Comparison of ENCODE assay signal across 15 cellular contexts in the genomic region with DNA sequence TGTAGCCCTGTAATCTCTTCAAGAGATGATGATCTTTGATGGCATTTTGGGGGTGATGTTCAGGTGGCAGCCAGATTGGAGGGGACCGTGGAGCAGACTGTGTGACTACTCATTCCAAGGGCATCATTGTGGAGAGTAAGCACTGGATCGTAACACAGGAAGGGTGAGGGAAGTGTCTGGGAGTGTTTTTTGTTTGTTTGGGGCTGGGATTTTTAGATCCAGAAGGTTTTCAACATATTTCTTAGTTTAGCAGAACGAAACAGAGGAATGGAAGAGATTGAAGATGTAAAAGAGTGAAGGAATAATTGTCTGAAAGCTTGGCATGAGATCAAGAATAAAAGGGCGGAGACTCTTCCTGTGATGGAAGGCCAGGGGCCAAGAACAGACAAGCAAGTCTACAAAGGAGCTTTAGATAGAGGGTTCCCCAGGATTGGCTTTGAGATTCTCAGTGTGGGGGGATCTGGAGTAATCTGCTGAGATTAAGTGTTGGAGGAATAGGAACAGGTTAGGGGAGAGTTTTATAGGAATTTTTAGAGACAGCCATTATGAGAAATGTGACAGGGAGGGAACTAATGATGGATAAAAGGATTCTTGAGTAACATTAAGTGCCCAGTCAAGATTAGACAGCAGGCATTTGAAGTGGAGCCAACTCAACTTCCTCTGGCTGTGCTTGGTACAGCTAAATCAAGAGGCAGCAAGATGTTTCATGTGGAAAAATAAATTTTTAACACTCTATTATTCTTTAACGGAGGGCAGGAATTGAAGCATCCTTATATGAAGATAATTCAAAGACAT.
A peak's percentile ranks its signal among the peaks of the same experiment; 100 is the strongest.
DNase-seq lines count a peak whose midpoint lies in the region; ATAC-seq and TF ChIP-seq lines count a peak whose summit lies in the region.
"Had no signal": no experiment of that assay in that cellular context is flagged by ENCODE, and none has a peak within 500 bp of the region (broad histone marks: within the 10 kb centered on the region; RNA-seq: fewer than 3 reads in every experiment).

No MANE protein-coding gene starts in this region.

- H3K27ac Mint-ChIP-seq in Caco-2 (ENCODE audit: unreplicated experiment) (peak overlapping the region; percentile 69), glutamatergic neuron (ENCODE audit: unreplicated experiment) (no peak overlapping the region)
- H3K27ac Mint-ChIP-seq: activated CD8-positive, alpha-beta memory T cell treated with anti-CD3 and anti-CD28 coated beads, Interleukin-2, amount 10 ng/mL, durations not matched to agents 7 days and 5 days had no signal

- H3K36me3 Mint-ChIP-seq in Caco-2 (ENCODE audit: insufficient read depth, unreplicated experiment) (peaks cover 18% of the 10 kb centered on the region), glutamatergic neuron (ENCODE audit: unreplicated experiment) (no peaks in the 10 kb centered on the region)
- H3K36me3 Mint-ChIP-seq: activated CD8-positive, alpha-beta memory T cell treated with anti-CD3 and anti-CD28 coated beads, Interleukin-2, amount 10 ng/mL, durations not matched to agents 7 days and 5 days; activated naive CD4-positive, alpha-beta T cell treated with anti-CD3 and anti-CD28 coated beads, Interleukin-2, amount 50 U/mL, for 72 hours had no signal

- H3K9me3 ChIP-seq in Caco-2: no peaks in the 10 kb centered on the region; the same call in 1 of the 2 replicates
- H3K9me3 ChIP-seq in parathyroid adenoma (ENCODE audit: control insufficient read depth, low read length): no peaks in the 10 kb centered on the region
- H3K9me3 ChIP-seq in adrenal gland (replicated peaks in 1 of 3): no peaks in the 10 kb centered on the region

- H3K4me3 Mint-ChIP-seq in Caco-2 (ENCODE audit: unreplicated experiment) (peak overlapping the region; percentile 6), glutamatergic neuron (ENCODE audit: unreplicated experiment) (no peak overlapping the region)
- H3K4me3 Mint-ChIP-seq: activated CD8-positive, alpha-beta memory T cell treated with anti-CD3 and anti-CD28 coated beads, Interleukin-2, amount 10 ng/mL, durations not matched to agents 7 days and 5 days had no signal

- H3K79me2 ChIP-seq in parathyroid adenoma: no peaks in the 10 kb centered on the region

- DNase-seq in Caco-2: no peak
- peak; percentile 15 for DNase-seq in NCI-H69 (lab: John Stamatoyannopoulos, UW)
- peak; percentile 20 for DNase-seq in epidermal melanocyte (ENCODE audit: insufficient read length, low spot score)
- no peak for DNase-seq in glutamatergic neuron
- no peak for DNase-seq in adrenal gland
- DNase-seq in SHP77 (lab: John Stamatoyannopoulos, UW): no peak
- DNase-seq: activated CD8-positive, alpha-beta memory T cell treated with anti-CD3 and anti-CD28 coated beads, Interleukin-2, amount 10 ng/mL, durations not matched to agents 7 days and 5 days; NCI-H187 treated with DMSO at 0.1 percent for 48 hours; stimulated activated CD4-positive, alpha-beta T cell treated with anti-CD3 and anti-CD28 coated beads, Interleukin-1b, Interleukin-23, amount 100 ng/mL, for 48 hours; WERI-Rb-1 had no signal

- H3K4me2 ChIP-seq in parathyroid adenoma (ENCODE audit: low read length): no peak overlapping the region
- H3K4me2 ChIP-seq: BLaER1 had no signal

- 72 to 76% (median 73%) methylated on average over 5 of the region's 5 CpGs for WGBS in adrenal gland, 4 donors

- no peak for ATAC-seq in HG03469 (IDR thresholded peaks at IDR 0.05; ENCODE audit: unreplicated experiment)
- ATAC-seq: activated CD8-positive, alpha-beta memory T cell treated with anti-CD3 and anti-CD28 coated beads, Interleukin-2, amount 10 ng/mL, durations not matched to agents 7 days and 5 days; activated naive CD4-positive, alpha-beta T cell treated with anti-CD3 and anti-CD28 coated beads, Interleukin-2, amount 50 U/mL, for 72 hours; K562 had no signal

- H3K36me3 ChIP-seq in Caco-2 (ENCODE audit: control insufficient read depth, insufficient read depth, low read length): no peaks in the 10 kb centered on the region
- H3K36me3 ChIP-seq in parathyroid adenoma (ENCODE audit: control insufficient read depth, insufficient read depth, low read length): no peaks in the 10 kb centered on the region
- no peaks in the 10 kb centered on the region for H3K36me3 ChIP-seq in adrenal gland (replicated peaks in 1 of 2)
- H3K36me3 ChIP-seq: WERI-Rb-1 had no signal

- no peaks in the 10 kb centered on the region for H3K27me3 ChIP-seq in Caco-2 (replicated peaks; ENCODE audit: control insufficient read depth, insufficient read depth, low read length)
- H3K27me3 ChIP-seq in parathyroid adenoma (ENCODE audit: control insufficient read depth, insufficient read depth, low read length): no peaks in the 10 kb centered on the region
- H3K27me3 ChIP-seq in adrenal gland: no peaks in the 10 kb centered on the region
- H3K27me3 ChIP-seq: BLaER1 had no signal

- H3K27me3 Mint-ChIP-seq in Caco-2 (ENCODE audit: insufficient read depth, unreplicated experiment): no peaks in the 10 kb centered on the region
- peaks cover 2% of the 10 kb centered on the region for H3K27me3 Mint-ChIP-seq in glutamatergic neuron (ENCODE audit: unreplicated experiment)

- POLR2A ChIA-PET in Caco-2 (lab: Charles Lee): no interaction called here

- no peak for TF ChIP-seq POLR2A in adrenal gland (IDR thresholded peaks at IDR 0.05)

- TF ChIP-seq CTCF in Caco-2 (IDR thresholded peaks at IDR 0.05; ENCODE audit: insufficient read depth in 1 of 2, low read depth in 1 of 2, low read length in 1 of 2, severe bottlenecking in 1 of 2, unreplicated experiment in 1 of 2): no peak
- TF ChIP-seq CTCF in parathyroid adenoma (IDR thresholded peaks at IDR 0.05): no peak
- TF ChIP-seq CTCF in glutamatergic neuron (IDR thresholded peaks at IDR 0.05; ENCODE audit: partially characterized antibody, unreplicated experiment): no peak
- no peak for TF ChIP-seq CTCF in adrenal gland (IDR thresholded peaks at IDR 0.05)

- CTCF ChIA-PET in Caco-2 (lab: Charles Lee): no interaction called here

- BruUV-seq in Caco-2 (replicated peaks; lab: Mats Ljungman, UMichigan): no TSS peak

- H3K27ac ChIP-seq in parathyroid adenoma: peak overlapping the region; percentile 9
- no peak overlapping the region for H3K27ac ChIP-seq in adrenal gland
- H3K27ac ChIP-seq: BLaER1, WERI-Rb-1 had no signal

- H3K4me1 ChIP-seq in Caco-2 (peaks cover 63% of the 10 kb centered on the region), parathyroid adenoma (no peaks in the 10 kb centered on the region), adrenal gland (replicated peaks in 1 of 2) (peaks cover 5 to 18% of the 10 kb centered on the region in 2 donors)

- no peaks in the 10 kb centered on the region for H3K9me3 Mint-ChIP-seq in Caco-2 (ENCODE audit: unreplicated experiment)
- peaks cover 1% of the 10 kb centered on the region for H3K9me3 Mint-ChIP-seq in glutamatergic neuron (ENCODE audit: unreplicated experiment)
- H3K9me3 Mint-ChIP-seq: activated naive CD4-positive, alpha-beta T cell treated with anti-CD3 and anti-CD28 coated beads, Interleukin-2, amount 50 U/mL, for 72 hours had no signal

- no peak overlapping the region for H3K9ac ChIP-seq in parathyroid adenoma
- H3K9ac ChIP-seq: BLaER1 had no signal

- H2AFZ ChIP-seq in parathyroid adenoma: no peak overlapping the region

- peaks cover 71% of the 10 kb centered on the region for H3K4me1 Mint-ChIP-seq in Caco-2 (ENCODE audit: low read depth, unreplicated experiment)
- H3K4me1 Mint-ChIP-seq in glutamatergic neuron (ENCODE audit: low read depth, unreplicated experiment): no peaks in the 10 kb centered on the region

- intact Hi-C loops in Caco-2 (cut with micrococcal nuclease; ENCODE audit: unreplicated experiment): loop anchor here (5.0 kb wide), 1 partner anchor 94 kb away; a partner anchor contains a TSS
- intact Hi-C loops in adrenal gland (cut with DNase I): no loop called here

- H3K4me3 ChIP-seq in Caco-2 (ENCODE audit: low read depth, low read length) (no peak overlapping the region), parathyroid adenoma (ENCODE audit: low read depth, low read length) (no peak overlapping the region), adrenal gland (no peak overlapping the region)
- H3K4me3 ChIP-seq: BLaER1, K562 had no signal

Comparison
In these comparisons a context has a peak if more than half of its experiments do, and no peak if none do; other contexts are left out.
1. DNase-seq: peak in NCI-H69 (single experiment) and epidermal melanocyte (single experiment); none in Caco-2 (0 of 2), glutamatergic neuron (single experiment), adrenal gland (0 of 7) and SHP77 (0 of 2).